Comparison of ENCODE assay signal across 24 cellular contexts in genomic region chr1:176904057-176904815, GRCh38.
DNase-seq lines count a peak whose midpoint lies in the region; ATAC-seq, FAIRE-seq and TF ChIP-seq lines count a peak whose summit lies in the region.
"Had no signal": no experiment of that assay in that cellular context is flagged by ENCODE, and none has a peak within 500 bp of the region (broad histone marks: within the 10 kb centered on the region; RNA-seq: fewer than 3 reads in every experiment).

No MANE protein-coding gene starts in this region.

- no peaks in the 10 kb centered on the region for H3K36me3 ChIP-seq in heart left ventricle
- no peaks in the 10 kb centered on the region for H3K36me3 ChIP-seq in spleen
- H3K36me3 ChIP-seq: brain microvascular endothelial cell, Peyer's patch had no signal

- H3K27ac Mint-ChIP-seq in type B pancreatic cell: no peak overlapping the region
- H3K27ac Mint-ChIP-seq: HFFc6; natural killer cell treated with Interleukin-12 subunit alpha and Interleukin-12 subunit beta and Interleukin-15 and Interleukin-18, amount 100 ng/mL, for 72 hours had no signal

- H3K27me3 ChIP-seq in heart left ventricle (peaks cover 0 to 25% (median 0%) of the 10 kb centered on the region in 9 donors), dorsolateral prefrontal cortex (no peaks in the 10 kb centered on the region), spleen (replicated peaks in 1 of 7) (peaks cover 0 to 38% (median 0%) of the 10 kb centered on the region in 7 donors)
- H3K27me3 ChIP-seq: brain microvascular endothelial cell, Peyer's patch had no signal

- no peaks in the 10 kb centered on the region for H3K9me3 Mint-ChIP-seq in type B pancreatic cell
- H3K9me3 Mint-ChIP-seq: HFFc6; natural killer cell treated with Interleukin-12 subunit alpha and Interleukin-12 subunit beta and Interleukin-15 and Interleukin-18, amount 100 ng/mL, for 72 hours had no signal

- H3K4me1 Mint-ChIP-seq in type B pancreatic cell (ENCODE audit: unreplicated experiment): peaks cover 16% of the 10 kb centered on the region

- H3K27ac ChIP-seq in heart left ventricle: no peak overlapping the region
- peak overlapping the region in 45 of 59 donors; percentile 0 to 76 (median 48) for H3K27ac ChIP-seq in dorsolateral prefrontal cortex
- no peak overlapping the region for H3K27ac ChIP-seq in spleen
- H3K27ac ChIP-seq: brain microvascular endothelial cell, Peyer's patch, psoas muscle, SK-N-MC, VCaP had no signal

- H3K27me3 Mint-ChIP-seq in type B pancreatic cell: peaks cover 39% of the 10 kb centered on the region

- FAIRE-seq in D721Med (lab: Jason Lieb, UNC): no peak
- FAIRE-seq: G401.6, urothelium cell line had no signal

- H3K9me3 ChIP-seq in heart left ventricle: no peaks in the 10 kb centered on the region
- no peaks in the 10 kb centered on the region for H3K9me3 ChIP-seq in spleen
- H3K9me3 ChIP-seq: Peyer's patch, psoas muscle had no signal

- peak in 3 of 4 donors; percentile 28 to 50 (median 47) for ATAC-seq in heart left ventricle
- no peak for ATAC-seq in Right ventricle myocardium superior (ENCODE audit: poor library complexity)
- no peak for ATAC-seq in GM18520 (IDR thresholded peaks at IDR 0.05; ENCODE audit: unreplicated experiment)
- ATAC-seq: natural killer cell treated with Interleukin-12 subunit alpha and Interleukin-12 subunit beta and Interleukin-15 and Interleukin-18, amount 100 ng/mL, for 72 hours; psoas muscle had no signal

- intact Hi-C loops in heart left ventricle (cut with DNase I) (loop anchor here in 2 of 10 donors (5.0 to 10.0 kb wide), 2 partner anchors 48 to 871 kb away; no protein-coding TSS in a partner anchor), Right ventricle myocardium superior (cut with DNase I) (no loop called here), dorsolateral prefrontal cortex (cut with DNase I) (no loop called here), spleen (cut with DNase I; ENCODE audit: low total_unique reads) (loop anchor here (5.0 to 10.0 kb wide), 2 partner anchors 278 to 871 kb away; no protein-coding TSS in a partner anchor)

- WGBS in heart left ventricle, 4 donors: 16 to 24% (median 20%) methylated on average over 17 to 21 of the region's 21 CpGs
- 37 to 46% (median 42%) methylated on average over 21 of the region's 21 CpGs for WGBS in spleen, 5 donors

- H3K4me3 Mint-ChIP-seq in type B pancreatic cell: peak overlapping the region; percentile 38
- H3K4me3 Mint-ChIP-seq: HFFc6; natural killer cell treated with Interleukin-12 subunit alpha and Interleukin-12 subunit beta and Interleukin-15 and Interleukin-18, amount 100 ng/mL, for 72 hours had no signal

- TF ChIP-seq POLR2A in heart left ventricle (IDR thresholded peaks at IDR 0.05) (no peak), spleen (IDR thresholded peaks at IDR 0.05) (no peak)

- no peak for TF ChIP-seq CTCF in heart left ventricle (IDR thresholded peaks at IDR 0.05)
- TF ChIP-seq CTCF in dorsolateral prefrontal cortex (IDR thresholded peaks at IDR 0.05 in 54 of 56, conservative IDR thresholded peaks at IDR 0.05 in 2 of 56; ENCODE audit: low read depth in 1 of 56, partially characterized antibody in 56 of 56): no peak
- no peak for TF ChIP-seq CTCF in type B pancreatic cell (conservative IDR thresholded peaks at IDR 0.05)
- TF ChIP-seq CTCF in spleen (IDR thresholded peaks at IDR 0.05 in 8 of 11, conservative IDR thresholded peaks at IDR 0.05 in 3 of 11): no peak
- TF ChIP-seq CTCF in D721Med (IDR thresholded peaks at IDR 0.05; ENCODE audit: insufficient read depth, missing control alignments): no peak

- peak overlapping the region in 7 of 12 donors; percentile 4 to 47 (median 32) for H3K4me3 ChIP-seq in heart left ventricle
- H3K4me3 ChIP-seq in dorsolateral prefrontal cortex: peak overlapping the region in 15 of 59 donors; percentile 0 to 34 (median 15)
- H3K4me3 ChIP-seq in spleen: no peak overlapping the region
- H3K4me3 ChIP-seq: Peyer's patch, psoas muscle, SK-N-MC had no signal

- no peaks in the 10 kb centered on the region for H3K36me3 Mint-ChIP-seq in type B pancreatic cell
- H3K36me3 Mint-ChIP-seq: natural killer cell treated with Interleukin-12 subunit alpha and Interleukin-12 subunit beta and Interleukin-15 and Interleukin-18, amount 100 ng/mL, for 72 hours had no signal

- DNase-seq in heart left ventricle (no peak), Right ventricle myocardium superior (no peak), dorsolateral prefrontal cortex (peak in 4 of 10 donors; percentile 18 to 39 (median 34)), myocyte (ENCODE audit: low read depth) (peak; percentile 9), type B pancreatic cell (ENCODE audit: extremely low spot score, unreplicated experiment) (no peak), spleen (no peak), D721Med (ENCODE audit: insufficient read length, low spot score) (no peak)
- DNase-seq: activated CD4-positive, alpha-beta T cell treated with anti-CD3 and anti-CD28 coated beads, Interleukin-2, amount 50 U/mL, for 4 hours; activated effector memory CD4-positive, alpha-beta T cell treated with anti-CD3 and anti-CD28 coated beads, Interleukin-2, amount 50 U/mL, for 16 hours; dermis blood vessel endothelial cell; HFFc6; hippocampal formation; NCI-H1436; NCI-H2171; NCI-H774; Peyer's patch; psoas muscle had no signal

- H3K4me1 ChIP-seq in heart left ventricle (peaks cover 0 to 16% (median 2%) of the 10 kb centered on the region in 12 donors), spleen (no peaks in the 10 kb centered on the region)
- H3K4me1 ChIP-seq: Peyer's patch, psoas muscle had no signal

Comparison
In these comparisons a context has a peak if more than half of its experiments do, and no peak if none do; other contexts are left out.
1. ATAC-seq: peak in heart left ventricle (3 of 4); none in Right ventricle myocardium superior (single experiment) and GM18520 (single experiment).
2. H3K27ac ChIP-seq: peak in dorsolateral prefrontal cortex (45 of 59); none in heart left ventricle (0 of 12) and spleen (0 of 8).
3. H3K4me3 ChIP-seq: peak in heart left ventricle (7 of 12); none in spleen (0 of 8).